In the genomic region with DNA sequence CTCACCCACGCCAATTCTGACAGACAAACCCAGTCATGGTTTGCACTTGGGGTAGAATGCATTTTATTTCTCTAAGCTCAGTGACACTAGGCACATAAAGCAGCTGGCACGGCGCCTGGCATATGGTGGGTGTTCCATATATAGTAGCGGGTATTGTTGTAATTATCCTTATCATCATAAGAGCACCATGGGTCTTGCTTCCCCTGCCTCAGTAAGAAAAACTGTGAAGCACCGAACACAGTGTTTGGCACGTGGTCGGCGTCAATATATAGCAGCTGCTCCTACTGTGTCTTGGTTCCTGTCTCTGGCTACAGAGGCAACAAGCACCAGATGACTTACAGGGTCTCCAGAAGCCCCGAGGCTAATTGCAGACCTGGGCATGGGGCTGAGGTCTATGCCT, we compare ENCODE assay signal across 17 cellular contexts.
"Had no signal": no experiment of that assay in that cellular context is flagged by ENCODE, and none has a peak within 500 bp of the region (broad histone marks: within the 10 kb centered on the region; RNA-seq: fewer than 3 reads in every experiment).

No MANE protein-coding gene starts in this region.

- ATAC-seq: esophagus mucosa; sciatic nerve; stimulated activated memory B cell treated with anti-CD40 and anti-IgM and Interleukin-4, amounts not matched to agents 10 μg/mL and 1 μg/mL and 100 μg/mL, for 72 hours had no signal

- H3K27ac Mint-ChIP-seq: naive B cell; nephron; stimulated activated memory B cell treated with anti-CD40 and anti-IgM and Interleukin-4, amounts not matched to agents 10 μg/mL and 1 μg/mL and 100 μg/mL, for 72 hours; stimulated activated naive CD8-positive, alpha-beta T cell treated with anti-CD3 and anti-CD28 coated beads, Interleukin-15, Interleukin-2, amounts not matched to agents 100 ng/mL and 50 ng/mL, for 24 hours had no signal

- H3K4me3 ChIP-seq: heart right ventricle, spleen, tibial artery, upper lobe of left lung, uterus had no signal

- H3K36me3 ChIP-seq: spleen, upper lobe of left lung, uterus had no signal

- DNase-seq: effector memory CD4-positive, alpha-beta T cell; heart right ventricle; kidney glomerular epithelial cell; mesendoderm; naive B cell; spleen; stimulated activated CD4-positive, alpha-beta T cell treated with anti-CD3 and anti-CD28 coated beads, Interleukin-15, amount 100 ng/mL, for 24 hours; stimulated activated CD4-positive, alpha-beta T cell treated with anti-CD3 and anti-CD28 coated beads, Interleukin-1b, Interleukin-23, amount 100 ng/mL, for 48 hours; stimulated activated CD4-positive, alpha-beta T cell treated with anti-CD3 and anti-CD28 coated beads, Interleukin-4, amount 100 ng/mL, for 24 hours; tibial artery; uterus had no signal

- H3K4me3 Mint-ChIP-seq: naive B cell; nephron; stimulated activated memory B cell treated with anti-CD40 and anti-IgM and Interleukin-4, amounts not matched to agents 10 μg/mL and 1 μg/mL and 100 μg/mL, for 72 hours; stimulated activated naive CD8-positive, alpha-beta T cell treated with anti-CD3 and anti-CD28 coated beads, Interleukin-15, Interleukin-2, amounts not matched to agents 100 ng/mL and 50 ng/mL, for 24 hours had no signal

- H3K27me3 ChIP-seq: heart right ventricle, tibial artery, upper lobe of left lung, uterus had no signal

- H3K36me3 Mint-ChIP-seq: stimulated activated memory B cell treated with anti-CD40 and anti-IgM and Interleukin-4, amounts not matched to agents 10 μg/mL and 1 μg/mL and 100 μg/mL, for 72 hours had no signal

- H3K4me1 ChIP-seq: heart right ventricle, spleen, tibial artery, upper lobe of left lung, uterus had no signal

- H3K4me1 Mint-ChIP-seq: naive B cell; stimulated activated memory B cell treated with anti-CD40 and anti-IgM and Interleukin-4, amounts not matched to agents 10 μg/mL and 1 μg/mL and 100 μg/mL, for 72 hours had no signal

- H3K9me3 ChIP-seq: heart right ventricle, tibial artery, upper lobe of left lung, uterus had no signal

- H3K9me3 Mint-ChIP-seq: stimulated activated naive CD8-positive, alpha-beta T cell treated with anti-CD3 and anti-CD28 coated beads, Interleukin-15, Interleukin-2, amounts not matched to agents 100 ng/mL and 50 ng/mL, for 24 hours had no signal
